In genomic region chr22:49616356-49617231, GRCh38 we compare ENCODE assay signal across 14 cellular contexts.
DNase-seq lines count a peak whose midpoint lies in the region; ATAC-seq and TF ChIP-seq lines count a peak whose summit lies in the region.
"Had no signal": no experiment of that assay in that cellular context is flagged by ENCODE, and none has a peak within 500 bp of the region (broad histone marks: within the 10 kb centered on the region; RNA-seq: fewer than 3 reads in every experiment).

No MANE protein-coding gene starts in this region.

- no peak overlapping the region for H3K4me3 ChIP-seq in BLaER1 treated with 17β-estradiol and CSF1 and Interleukin-3, amounts not matched to agents 10 nM and 100 nM
- H3K4me3 ChIP-seq in dorsolateral prefrontal cortex, result no peak overlapping the region

- no peaks in the 10 kb centered on the region for H3K27me3 Mint-ChIP-seq in activated T-cell treated with anti-CD3 and anti-CD28 coated beads, Interleukin-2, amount 50 U/mL, for 24 hours
- H3K27me3 Mint-ChIP-seq: CD4-positive, CD25-positive, alpha-beta regulatory T cell had no signal

- peaks cover 14% of the 10 kb centered on the region for H3K4me1 Mint-ChIP-seq in stimulated activated effector memory CD8-positive, alpha-beta T cell treated with anti-CD3 and anti-CD28 coated beads, Interleukin-12 subunit alpha, Interleukin-12 subunit beta, amount 100 ng/mL, for 72 hours
- H3K4me1 Mint-ChIP-seq in activated T-cell treated with anti-CD3 and anti-CD28 coated beads, Interleukin-2, amount 50 U/mL, for 24 hours (ENCODE audit: low read depth), result no peaks in the 10 kb centered on the region

- H3K4me2 ChIP-seq in BLaER1 treated with 17β-estradiol and CSF1 and Interleukin-3, amounts not matched to agents 10 nM and 100 nM, result peak overlapping the region in 6 of 11 experiments; percentile 63 to 84 (median 74); a peak in 10 of 22 replicates

- no peaks in the 10 kb centered on the region for H3K9me3 Mint-ChIP-seq in stimulated activated effector memory CD8-positive, alpha-beta T cell treated with anti-CD3 and anti-CD28 coated beads, Interleukin-12 subunit alpha, Interleukin-12 subunit beta, amount 100 ng/mL, for 72 hours
- peaks cover 7% of the 10 kb centered on the region for H3K9me3 Mint-ChIP-seq in activated T-cell treated with anti-CD3 and anti-CD28 coated beads, Interleukin-2, amount 50 U/mL, for 24 hours

- peaks cover 20 to 43% (median 31%) of the 10 kb centered on the region in 11 experiments; a peak in 21 of 22 replicates for H3K9me3 ChIP-seq in BLaER1 treated with 17β-estradiol and CSF1 and Interleukin-3, amounts not matched to agents 10 nM and 100 nM (replicated peaks in 1 of 11)

- peaks cover 13% of the 10 kb centered on the region for H3K36me3 Mint-ChIP-seq in stimulated activated effector memory CD8-positive, alpha-beta T cell treated with anti-CD3 and anti-CD28 coated beads, Interleukin-12 subunit alpha, Interleukin-12 subunit beta, amount 100 ng/mL, for 72 hours
- H3K36me3 Mint-ChIP-seq in activated T-cell treated with anti-CD3 and anti-CD28 coated beads, Interleukin-2, amount 50 U/mL, for 24 hours (ENCODE audit: low read depth), result peaks cover 83% of the 10 kb centered on the region

- H3K4me3 Mint-ChIP-seq in stimulated activated effector memory CD8-positive, alpha-beta T cell treated with anti-CD3 and anti-CD28 coated beads, Interleukin-12 subunit alpha, Interleukin-12 subunit beta, amount 100 ng/mL, for 72 hours, result no peak overlapping the region
- H3K4me3 Mint-ChIP-seq in activated T-cell treated with anti-CD3 and anti-CD28 coated beads, Interleukin-2, amount 50 U/mL, for 24 hours, result no peak overlapping the region
- H3K4me3 Mint-ChIP-seq: CD4-positive, CD25-positive, alpha-beta regulatory T cell had no signal

- peaks cover 0 to 39% (median 15%) of the 10 kb centered on the region in 11 experiments; a peak in 10 of 22 replicates for H3K36me3 ChIP-seq in BLaER1 treated with 17β-estradiol and CSF1 and Interleukin-3, amounts not matched to agents 10 nM and 100 nM

- intact Hi-C loops in dorsolateral prefrontal cortex (cut with DNase I), result no loop called here

- peaks cover 0 to 37% (median 26%) of the 10 kb centered on the region in 10 experiments; a peak in 16 of 20 replicates for H3K4me1 ChIP-seq in BLaER1 treated with 17β-estradiol and CSF1 and Interleukin-3, amounts not matched to agents 10 nM and 100 nM

- peak; percentile 59 for DNase-seq in activated effector memory CD4-positive, alpha-beta T cell treated with anti-CD3 and anti-CD28 coated beads, Interleukin-2, amount 50 U/mL, for 16 hours
- no peak for DNase-seq in activated effector memory CD4-positive, alpha-beta T cell treated with Interleukin-2 at 50 U/mL for 16 hours
- DNase-seq in dorsolateral prefrontal cortex (peak in 6 of 10 donors; percentile 16 to 33 (median 25)), RPMI8226 (no peak)
- DNase-seq in stimulated activated effector memory CD8-positive, alpha-beta T cell treated with anti-CD3 and anti-CD28 coated beads, Interleukin-12 subunit alpha, Interleukin-12 subunit beta, amount 100 ng/mL, for 72 hours (ENCODE audit: low spot score in 2 of 2), result no peak
- no peak for DNase-seq in activated T-cell treated with anti-CD3 and anti-CD28 coated beads, Interleukin-2, amount 50 U/mL, for 24 hours
- DNase-seq: CD4-positive, CD25-positive, alpha-beta regulatory T cell; DMS53; NCI-H1436 treated with DMSO at 0.1 percent for 48 hours; NCI-H2081 treated with DMSO at 0.1 percent for 48 hours; NCI-H2227 treated with DMSO at 0.1 percent for 48 hours had no signal

- no peak overlapping the region for H3K27ac ChIP-seq in BLaER1 treated with 17β-estradiol and CSF1 and Interleukin-3, amounts not matched to agents 10 nM and 100 nM
- H3K27ac ChIP-seq in dorsolateral prefrontal cortex, result no peak overlapping the region

- TF ChIP-seq CTCF in dorsolateral prefrontal cortex (IDR thresholded peaks at IDR 0.05 in 54 of 56, conservative IDR thresholded peaks at IDR 0.05 in 2 of 56; ENCODE audit: low read depth in 1 of 56, partially characterized antibody in 56 of 56), result no peak

- peak; percentile 13 for ATAC-seq in stimulated activated effector memory CD8-positive, alpha-beta T cell treated with anti-CD3 and anti-CD28 coated beads, Interleukin-12 subunit alpha, Interleukin-12 subunit beta, amount 100 ng/mL, for 72 hours
- ATAC-seq in GM18868 (IDR thresholded peaks at IDR 0.05; ENCODE audit: unreplicated experiment), result no peak
- ATAC-seq: HCT116 had no signal

- no peak overlapping the region for H3K9ac ChIP-seq in BLaER1 treated with 17β-estradiol and CSF1 and Interleukin-3, amounts not matched to agents 10 nM and 100 nM

- no peaks in the 10 kb centered on the region for H3K27me3 ChIP-seq in BLaER1 treated with 17β-estradiol and CSF1 and Interleukin-3, amounts not matched to agents 10 nM and 100 nM
- peaks cover 0 to 3% (median 0%) of the 10 kb centered on the region in 45 donors for H3K27me3 ChIP-seq in dorsolateral prefrontal cortex

- peaks cover 0 to 70% (median 41%) of the 10 kb centered on the region in 11 experiments; a peak in 18 of 22 replicates for H4K20me1 ChIP-seq in BLaER1 treated with 17β-estradiol and CSF1 and Interleukin-3, amounts not matched to agents 10 nM and 100 nM

- no peak overlapping the region for H3K27ac Mint-ChIP-seq in stimulated activated effector memory CD8-positive, alpha-beta T cell treated with anti-CD3 and anti-CD28 coated beads, Interleukin-12 subunit alpha, Interleukin-12 subunit beta, amount 100 ng/mL, for 72 hours
- H3K27ac Mint-ChIP-seq in activated T-cell treated with anti-CD3 and anti-CD28 coated beads, Interleukin-2, amount 50 U/mL, for 24 hours, result no peak overlapping the region
- H3K27ac Mint-ChIP-seq: CD4-positive, CD25-positive, alpha-beta regulatory T cell had no signal

Comparison
In these comparisons a context has a peak if more than half of its experiments do, and no peak if none do; other contexts are left out.
1. DNase-seq: peak in activated effector memory CD4-positive, alpha-beta T cell treated with anti-CD3 and anti-CD28 coated beads, Interleukin-2, amount 50 U/mL, for 16 hours (single experiment) and dorsolateral prefrontal cortex (6 of 10); none in activated effector memory CD4-positive, alpha-beta T cell treated with Interleukin-2 at 50 U/mL for 16 hours (single experiment), stimulated activated effector memory CD8-positive, alpha-beta T cell treated with anti-CD3 and anti-CD28 coated beads, Interleukin-12 subunit alpha, Interleukin-12 subunit beta, amount 100 ng/mL, for 72 hours (0 of 2), RPMI8226 (single experiment) and activated T-cell treated with anti-CD3 and anti-CD28 coated beads, Interleukin-2, amount 50 U/mL, for 24 hours (single experiment).